In the genomic region with DNA sequence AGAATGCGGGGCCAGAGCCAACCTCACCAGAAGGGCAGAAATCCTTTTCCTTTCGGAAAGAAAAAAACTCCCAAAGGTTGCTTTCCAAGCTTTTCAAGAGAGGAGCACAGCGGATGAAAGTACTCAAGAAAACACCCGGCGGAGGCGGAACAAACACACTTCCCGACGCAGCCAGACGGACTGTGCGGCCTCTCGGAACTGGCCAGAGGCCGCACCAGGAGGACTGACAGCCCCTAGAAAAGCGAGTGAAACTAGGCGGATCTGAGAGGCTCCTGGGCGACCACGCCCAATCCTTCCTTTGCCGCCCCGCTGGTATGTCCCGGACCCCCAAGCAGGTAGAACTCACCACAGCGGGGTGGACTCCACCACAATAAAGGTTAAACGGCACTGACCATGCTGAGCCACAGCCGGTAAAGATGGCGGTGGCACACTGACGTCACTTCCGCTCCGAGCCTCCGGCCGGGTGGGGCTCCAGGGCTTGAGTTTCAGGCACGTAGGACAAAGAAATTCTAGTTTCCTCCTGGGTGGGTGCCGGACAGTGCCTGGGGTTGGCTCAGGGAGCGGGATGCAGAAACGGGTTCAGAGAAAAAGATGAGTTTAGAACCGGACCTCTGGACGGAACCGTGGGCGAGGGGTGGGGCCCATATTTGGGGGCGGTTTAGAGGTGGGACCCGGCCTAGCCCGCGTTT, we compare ENCODE assay signal across 8 cellular contexts. TPM values are rescaled to one million over a fixed set of nuclear protein-coding genes. Genes with fewer than 3 reads are reported as not detected.
A peak's percentile ranks its signal among the peaks of the same experiment; 100 is the strongest.
DNase-seq lines count a peak whose midpoint lies in the region; ATAC-seq and TF ChIP-seq lines count a peak whose summit lies in the region.

A gene (minus strand): TSS at position 432 of the 689 bp plus-strand sequence. CDS start 14,356 bp downstream, outside the sequence.

- peak within 1 kb of the TSS; percentile 90 for H3K9ac ChIP-seq in Karpas-422 (ENCODE audit: low read length)

- H3K36me3 ChIP-seq in Karpas-422 (ENCODE audit: insufficient read depth, low read length) (peaks cover 41% of the 10 kb centered on the region), neutrophil (no peaks in the 10 kb centered on the region)

- H3K27me3 ChIP-seq in Karpas-422 (ENCODE audit: low read length), result no peaks in the 10 kb centered on the region
- no peaks in the 10 kb centered on the region for H3K27me3 ChIP-seq in neutrophil

- DNase-seq in DMS 273 (lab: John Stamatoyannopoulos, UW; ENCODE audit: unreplicated experiment) (peak; percentile 94), Karpas-422 (peak; percentile 94), SHP77 (lab: John Stamatoyannopoulos, UW) (peak; percentile 74), foreskin melanocyte (peak; percentile 87), substantia nigra (lab: John Stamatoyannopoulos, UW) (peak in 48 of 49 donors; percentile 46 to 90 (median 81))
- peak; percentile 66 for DNase-seq in activated gamma-delta T cell treated with anti-CD3 and anti-CD28 coated beads, Interleukin-2, amount 50 U/mL, for 16 hours (ENCODE audit: low read depth)

- peaks cover 51% of the 10 kb centered on the region for H3K79me2 ChIP-seq in Karpas-422 (ENCODE audit: low read length)

- peak within 1 kb of the TSS; percentile 75 for H3K4me2 ChIP-seq in Karpas-422 (ENCODE audit: low read depth, low read length, poor library complexity, severe bottlenecking)

- H4K20me1 ChIP-seq in Karpas-422 (ENCODE audit: insufficient read depth, low read depth, low read length), result no peaks in the 10 kb centered on the region

- peak within 1 kb of the TSS; percentile 88 for H2AFZ ChIP-seq in Karpas-422 (ENCODE audit: low read length)

- no peak for TF ChIP-seq CTCF in neutrophil (IDR thresholded peaks at IDR 0.05)

- H3K9me2 ChIP-seq in Karpas-422 (replicated peaks; ENCODE audit: insufficient read depth, low read length), result no peaks in the 10 kb centered on the region

- H3K4me3 ChIP-seq in Karpas-422 (ENCODE audit: low read length), result peak within 1 kb of the TSS; percentile 91
- peak within 1 kb of the TSS; percentile 89 to 97 for H3K4me3 ChIP-seq in neutrophil (ENCODE audit: low read depth in 1 of 2, low read length in 1 of 2)

- peak; percentile 79 for ATAC-seq in GM21576 (IDR thresholded peaks at IDR 0.05; ENCODE audit: unreplicated experiment)

- H3K4me1 ChIP-seq in Karpas-422 (ENCODE audit: low read length) (peaks cover 3% of the 10 kb centered on the region), neutrophil (ENCODE audit: control insufficient read depth in 1 of 2, insufficient read depth in 1 of 2, low read depth in 1 of 2, low read length in 1 of 2) (peaks cover 10 to 12% of the 10 kb centered on the region in 2 experiments)

- peak within 1 kb of the TSS; percentile 58 for H3K27ac ChIP-seq in Karpas-422 (ENCODE audit: low read length)
- peak within 1 kb of the TSS; percentile 89 for H3K27ac ChIP-seq in neutrophil
- H3K27ac ChIP-seq in substantia nigra (ENCODE audit: low read depth, low read length, poor library complexity, severe bottlenecking), result peak within 1 kb of the TSS; percentile 94

- H3K9me3 ChIP-seq in Karpas-422 (ENCODE audit: low read length) (peaks cover 21% of the 10 kb centered on the region), neutrophil (no peaks in the 10 kb centered on the region)

RNA-seq across cellular contexts. Expression of the gene that starts here (rescaled TPM):
- total RNA-seq in Karpas-422 (2014; rRNA removed; shearing (Covaris generic); ENCODE audit: low replicate concordance), result 26.7 and 35.5 TPM in 2 replicates

Comparison
In these comparisons a context has a peak if more than half of its experiments do, and no peak if none do; other contexts are left out.
1. Peak in every context shown above with its lines: DNase-seq, ATAC-seq, H3K4me3 ChIP-seq and H3K27ac ChIP-seq.